ENCODE assay signal across 35 cellular contexts in the genomic region with DNA sequence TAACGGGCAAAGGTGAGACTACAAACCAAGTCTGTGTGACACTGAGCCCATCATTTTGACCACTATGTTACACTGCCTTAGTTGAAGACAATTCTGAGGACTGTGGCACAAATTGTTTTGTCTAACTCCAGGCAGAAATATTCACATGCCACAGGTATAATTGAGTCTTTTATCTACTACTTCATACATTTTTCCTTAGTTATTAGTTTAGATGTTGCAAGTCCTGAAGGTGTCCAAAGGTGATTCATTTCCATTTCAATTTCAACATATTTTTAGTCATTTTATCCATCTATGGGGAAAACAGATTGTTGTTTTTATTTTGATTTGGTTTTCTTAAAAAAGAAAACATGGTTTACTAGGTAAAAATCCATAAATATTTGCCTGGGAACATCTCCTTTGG.
DNase-seq lines count a peak whose midpoint lies in the region; FAIRE-seq and TF ChIP-seq lines count a peak whose summit lies in the region.
"Had no signal": no experiment of that assay in that cellular context is flagged by ENCODE, and none has a peak within 500 bp of the region (broad histone marks: within the 10 kb centered on the region; RNA-seq: fewer than 3 reads in every experiment).

No MANE protein-coding gene starts in this region.

- in situ Hi-C loops in HAP-1 (cut with MboI; ENCODE audit: low sequenced_read_pairs) = no loop called here

- no peak overlapping the region for H3K14ac ChIP-seq in trophoblast cell (ENCODE audit: low read length)

- H3K27me3 ChIP-seq in bronchial epithelial cell (ENCODE audit: control insufficient read depth, insufficient read depth, low read length) (no peaks in the 10 kb centered on the region), trophoblast cell (ENCODE audit: insufficient read depth, low read length) (no peaks in the 10 kb centered on the region), HAP-1 (ENCODE audit: low read depth) (no peaks in the 10 kb centered on the region)
- H3K27me3 ChIP-seq: BE2C; BLaER1; BLaER1 treated with 17β-estradiol and CSF1 and Interleukin-3, amounts not matched to agents 10 nM and 100 nM had no signal

- no peak overlapping the region for H4K91ac ChIP-seq in trophoblast cell (ENCODE audit: low read depth, low read length)

- H3K4me1 ChIP-seq in trophoblast cell (ENCODE audit: control insufficient read depth in 1 of 2, insufficient read depth in 2 of 2, low read length in 2 of 2) = no peaks in the 10 kb centered on the region
- H3K4me1 ChIP-seq in HAP-1 = peaks cover 8% of the 10 kb centered on the region; the same call in 1 of the 2 replicates
- H3K4me1 ChIP-seq in kidney (ENCODE audit: control insufficient read depth in 1 of 2, insufficient read depth in 1 of 2, low read depth in 1 of 2, low read length in 2 of 2) = no peaks in the 10 kb centered on the region
- H3K4me1 ChIP-seq: A549; BE2C; BLaER1; BLaER1 treated with 17β-estradiol and CSF1 and Interleukin-3, amounts not matched to agents 10 nM and 100 nM; Caco-2 had no signal

- H3K23ac ChIP-seq in trophoblast cell (ENCODE audit: low read length) = no peak overlapping the region

- H2BK5ac ChIP-seq in trophoblast cell (ENCODE audit: low read depth, low read length, poor library complexity) = no peak overlapping the region

- H3K9me3 ChIP-seq in SK-N-MC (ENCODE audit: low read depth, low read length) (peaks cover 3% of the 10 kb centered on the region; the same call in 1 of the 2 replicates), trophoblast cell (ENCODE audit: insufficient read depth, low read depth, low read length) (no peaks in the 10 kb centered on the region), HAP-1 (peaks cover 2% of the 10 kb centered on the region; the same call in 1 of the 2 replicates), kidney (ENCODE audit: control insufficient read depth in 1 of 2, low read length in 2 of 2) (no peaks in the 10 kb centered on the region)
- H3K9me3 ChIP-seq: A549; BE2C; BLaER1; BLaER1 treated with 17β-estradiol and CSF1 and Interleukin-3, amounts not matched to agents 10 nM and 100 nM; Caco-2 had no signal

- no peak overlapping the region for H2BK120ac ChIP-seq in trophoblast cell (ENCODE audit: insufficient read depth, low read length, poor library complexity)

- H4K8ac ChIP-seq in trophoblast cell (ENCODE audit: low read depth, low read length) = no peak overlapping the region

- H3K4me2 ChIP-seq in trophoblast cell (ENCODE audit: low read length) = no peak overlapping the region
- H3K4me2 ChIP-seq: A549; BLaER1; BLaER1 treated with 17β-estradiol and CSF1 and Interleukin-3, amounts not matched to agents 10 nM and 100 nM had no signal

- TF ChIP-seq CTCF in bronchial epithelial cell (IDR thresholded peaks at IDR 0.05; ENCODE audit: insufficient read depth, low read length, severe bottlenecking) (no peak), epithelial cell of esophagus (IDR thresholded peaks at IDR 0.05; ENCODE audit: insufficient read depth, low read depth, low read length, missing control alignments) (no peak), coronary artery (IDR thresholded peaks at IDR 0.05) (no peak), kidney (IDR thresholded peaks at IDR 0.05; ENCODE audit: borderline replicate concordance, extremely low read depth, insufficient read depth) (no peak)

- H3K4ac ChIP-seq in trophoblast cell (ENCODE audit: low read depth, low read length) = no peak overlapping the region

- no peak overlapping the region for H3K18ac ChIP-seq in trophoblast cell (ENCODE audit: low read length)

- H3K36me3 ChIP-seq in SK-N-MC (ENCODE audit: insufficient read depth, low read length) = peaks cover 35% of the 10 kb centered on the region
- no peaks in the 10 kb centered on the region for H3K36me3 ChIP-seq in bronchial epithelial cell (ENCODE audit: control insufficient read depth, insufficient read depth, low read length)
- H3K36me3 ChIP-seq in trophoblast cell (ENCODE audit: control insufficient read depth in 1 of 2, insufficient read depth in 2 of 2, low read length in 2 of 2) = no peaks in the 10 kb centered on the region
- H3K36me3 ChIP-seq in HAP-1 (replicated peaks) = no peaks in the 10 kb centered on the region
- no peaks in the 10 kb centered on the region for H3K36me3 ChIP-seq in kidney (ENCODE audit: control insufficient read depth in 1 of 2, insufficient read depth in 2 of 2, low read length in 2 of 2)
- H3K36me3 ChIP-seq: BE2C; BLaER1; BLaER1 treated with 17β-estradiol and CSF1 and Interleukin-3, amounts not matched to agents 10 nM and 100 nM had no signal

- no peaks in the 10 kb centered on the region for H3K79me1 ChIP-seq in trophoblast cell (ENCODE audit: low read length)

- no peaks in the 10 kb centered on the region for H3K79me2 ChIP-seq in trophoblast cell (ENCODE audit: control insufficient read depth, insufficient read depth, low read length, poor library complexity)

- DNase-seq in SK-N-MC (ENCODE audit: low read depth, low spot score) (no peak), bronchial epithelial cell (ENCODE audit: low read depth) (peak; percentile 61), epithelial cell of esophagus (ENCODE audit: low read depth) (peak; percentile 53), trophoblast cell (peak; percentile 37 to 65), coronary artery (ENCODE audit: low spot score) (no peak), RCC 7860 (ENCODE audit: low spot score) (no peak), HAP-1 (ENCODE audit: low spot score in 2 of 2) (no peak), kidney (no peak)
- DNase-seq: 8988T; ACHN; AML-193; BE2C; C1 segment of cervical spinal cord; Caco-2; Calu3; CD4-positive, alpha-beta memory T cell; CD4-positive, alpha-beta T cell; CD4-positive, CD25-positive, alpha-beta regulatory T cell; CD8-positive, alpha-beta memory T cell; CD8-positive, alpha-beta T cell; COR-L47; DMS 273 treated with DMSO at 0.1 percent for 48 hours; DMS153; DMS53; DMS79; DMS79 treated with DMSO at 0.1 percent for 48 hours; DND-41; EL had no signal

- no peak overlapping the region for H2BK12ac ChIP-seq in trophoblast cell (ENCODE audit: low read length)

- no peak overlapping the region for H2AK5ac ChIP-seq in trophoblast cell (ENCODE audit: low read length)

- FAIRE-seq in bronchial epithelial cell (lab: Jason Lieb, UNC) = no peak
- no peak for FAIRE-seq in RCC 7860 (lab: Jason Lieb, UNC)
- no peak for FAIRE-seq in kidney (lab: Jason Lieb, UNC)
- FAIRE-seq: A204.1, A549, D721Med had no signal

- H3K27ac ChIP-seq in SK-N-MC (peak overlapping the region; percentile 100), trophoblast cell (ENCODE audit: low read depth, low read length) (no peak overlapping the region), coronary artery (no peak overlapping the region), kidney (ENCODE audit: low read depth in 2 of 2, low read length in 2 of 2) (no peak overlapping the region)
- H3K27ac ChIP-seq: 22Rv1; A549; BLaER1; BLaER1 treated with 17β-estradiol and CSF1 and Interleukin-3, amounts not matched to agents 10 nM and 100 nM; C4-2B had no signal

- H3K9ac ChIP-seq in SK-N-MC (ENCODE audit: insufficient read length) (no peak overlapping the region), trophoblast cell (ENCODE audit: low read length) (no peak overlapping the region), kidney (ENCODE audit: low read length in 2 of 2) (no peak overlapping the region)
- H3K9ac ChIP-seq: BLaER1; BLaER1 treated with 17β-estradiol and CSF1 and Interleukin-3, amounts not matched to agents 10 nM and 100 nM had no signal

- WGBS in trophoblast cell (ENCODE audit: extremely low coverage, insufficient coverage, insufficient read length) = no CpG with 5 or more reads among the region's 1 CpG

- no peak overlapping the region for H2AFZ ChIP-seq in trophoblast cell (ENCODE audit: insufficient read depth, low read length, poor library complexity)

- no peak overlapping the region for H3K4me3 ChIP-seq in SK-N-MC
- H3K4me3 ChIP-seq in bronchial epithelial cell (ENCODE audit: low read depth, low read length) = no peak overlapping the region
- no peak overlapping the region for H3K4me3 ChIP-seq in epithelial cell of esophagus (ENCODE audit: low read length)
- H3K4me3 ChIP-seq in trophoblast cell (ENCODE audit: low read depth, low read length) = no peak overlapping the region
- no peak overlapping the region for H3K4me3 ChIP-seq in coronary artery
- H3K4me3 ChIP-seq in HAP-1 = no peak overlapping the region
- no peak overlapping the region for H3K4me3 ChIP-seq in kidney (ENCODE audit: low read length in 2 of 2)
- H3K4me3 ChIP-seq: A549; BLaER1; BLaER1 treated with 17β-estradiol and CSF1 and Interleukin-3, amounts not matched to agents 10 nM and 100 nM had no signal

- no peak overlapping the region for H4K12ac ChIP-seq in trophoblast cell (ENCODE audit: low read depth, low read length)

- intact Hi-C loops in kidney (cut with DNase I) = no loop called here

Comparison
In these comparisons a context has a peak if more than half of its experiments do, and no peak if none do; other contexts are left out.
1. DNase-seq: peak in bronchial epithelial cell (single experiment), epithelial cell of esophagus (single experiment) and trophoblast cell (2 of 2); none in SK-N-MC (single experiment), coronary artery (single experiment), RCC 7860 (single experiment), HAP-1 (0 of 2) and kidney (single experiment).